In the genomic region with DNA sequence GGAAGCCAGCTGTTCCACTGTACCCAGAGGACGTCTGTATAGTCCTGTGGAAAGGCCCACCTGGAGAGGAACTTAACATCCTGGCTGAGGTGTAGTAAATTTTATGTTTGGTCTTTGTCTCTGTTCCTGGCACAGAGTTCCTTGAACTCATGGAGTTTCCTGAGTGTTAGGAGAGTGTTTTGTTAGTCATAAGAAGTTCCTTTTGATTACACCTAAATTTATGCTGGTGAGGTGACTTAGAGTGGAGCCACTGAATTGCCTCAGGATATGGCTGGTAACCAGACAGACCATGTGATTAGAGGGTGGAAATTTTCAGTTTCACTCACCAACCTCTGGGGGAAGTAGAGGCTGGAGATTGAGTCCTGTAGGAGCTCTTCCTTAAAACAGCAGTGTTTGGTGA, we compare ENCODE assay signal across 21 cellular contexts. TPM values are rescaled to one million over a fixed set of nuclear protein-coding genes. Genes with fewer than 3 reads are reported as not detected.
DNase-seq lines count a peak whose midpoint lies in the region; ATAC-seq and TF ChIP-seq lines count a peak whose summit lies in the region.
"Had no signal": no experiment of that assay in that cellular context is flagged by ENCODE, and none has a peak within 500 bp of the region (broad histone marks: within the 10 kb centered on the region; RNA-seq: fewer than 3 reads in every experiment).

No MANE protein-coding gene starts in this region.

- DNase-seq in H4 (ENCODE audit: low spot score) (peak; percentile 10), RPMI7951 (ENCODE audit: low read depth) (peak; percentile 27), epithelial cell of prostate (ENCODE audit: low read depth, low spot score) (peak; percentile 45), NCI-H748 (lab: John Stamatoyannopoulos, UW; ENCODE audit: unreplicated experiment) (no peak), occipital lobe (lab: John Stamatoyannopoulos, UW) (no peak), NCI-H2171 (lab: John Stamatoyannopoulos, UW) (no peak)
- DNase-seq: ACHN; activated CD4-positive, alpha-beta T cell treated with anti-CD3 and anti-CD28 coated beads for 4 hours; activated naive CD4-positive, alpha-beta T cell treated with anti-CD3 and anti-CD28 coated beads, Interleukin-2, amount 50 U/mL, for 16 hours; activated T-cell treated with anti-CD3 and anti-CD28 coated beads, Interleukin-2, amount 50 U/mL, for 72 hours; Caco-2; Kasumi-1; NCI-H510A treated with DMSO at 0.1 percent for 48 hours; SHP77 treated with DMSO at 0.1 percent for 48 hours had no signal

- no peak for ATAC-seq in GM19467 (IDR thresholded peaks at IDR 0.05; ENCODE audit: unreplicated experiment)
- ATAC-seq: activated T-cell treated with anti-CD3 and anti-CD28 coated beads, Interleukin-2, amount 50 U/mL, for 72 hours; natural killer cell treated with Interleukin-12 subunit alpha and Interleukin-12 subunit beta and Interleukin-15 and Interleukin-18, amount 100 ng/mL, for 72 hours had no signal

- TF ChIP-seq CTCF in 22Rv1 (IDR thresholded peaks at IDR 0.05) = peak; percentile 12; the same call in 1 of the 2 replicates

- H3K27ac ChIP-seq in 22Rv1 (no peak overlapping the region), epithelial cell of prostate (peak overlapping the region; percentile 71)
- H3K27ac ChIP-seq: BLaER1, esophagus muscularis mucosa, parathyroid adenoma, uterus had no signal

RNA-seq across cellular contexts. Expression of a gene that starts 57.9 kb away (rescaled TPM):
- 3.6 and 5.3 TPM in 2 replicates for total RNA-seq in H4 (2014; rRNA removed; shearing (Covaris generic))
- total RNA-seq in RPMI7951 (2014; rRNA removed; shearing (Covaris generic)) = 5.6 and 8.2 TPM in 2 replicates
- 41.8 TPM for total RNA-seq in occipital lobe
- total RNA-seq: natural killer cell treated with Interleukin-12 subunit alpha and Interleukin-12 subunit beta and Interleukin-15 and Interleukin-18, amount 100 ng/mL, for 72 hours had no signal

Comparison
In these comparisons a context has a peak if more than half of its experiments do, and no peak if none do; other contexts are left out.
1. DNase-seq: peak in H4 (single experiment), RPMI7951 (single experiment) and epithelial cell of prostate (single experiment); none in NCI-H748 (single experiment), occipital lobe (single experiment) and NCI-H2171 (single experiment).